17 cellular contexts compared by ENCODE assay signal in genomic region chr20:15379897-15380296, GRCh38.
DNase-seq lines count a peak whose midpoint lies in the region; ATAC-seq lines count a peak whose summit lies in the region.
"Had no signal": no experiment of that assay in that cellular context is flagged by ENCODE, and none has a peak within 500 bp of the region (broad histone marks: within the 10 kb centered on the region; RNA-seq: fewer than 3 reads in every experiment).

No MANE protein-coding gene starts in this region.

- no peak overlapping the region for H2AK5ac ChIP-seq in trophoblast cell (ENCODE audit: low read length)

- H3K4me2 ChIP-seq in trophoblast cell (ENCODE audit: low read length): no peak overlapping the region

- no peaks in the 10 kb centered on the region for H3K79me1 ChIP-seq in trophoblast cell (ENCODE audit: low read length)

- H3K23ac ChIP-seq in trophoblast cell (ENCODE audit: low read length): no peak overlapping the region

- H3K18ac ChIP-seq in trophoblast cell (ENCODE audit: low read length): no peak overlapping the region

- DNase-seq in DMS 273 treated with DMSO at 0.1 percent for 48 hours (lab: John Stamatoyannopoulos, UW) (peak; percentile 35), NCI-H2171 (lab: John Stamatoyannopoulos, UW) (peak; percentile 78), SK-N-DZ (ENCODE audit: low spot score) (peak; percentile 37), trophoblast cell (peak; percentile 12 to 76), activated gamma-delta T cell treated with Interleukin-2 at 50 U/mL for 16 hours (no peak)
- DNase-seq: C1 segment of cervical spinal cord; Calu3; CD4-positive, alpha-beta memory T cell; COR-L47; DMS53; DMS79 treated with DMSO at 0.1 percent for 48 hours; GF-D8; GOT3 had no signal

- no peaks in the 10 kb centered on the region for H3K79me2 ChIP-seq in trophoblast cell (ENCODE audit: control insufficient read depth, insufficient read depth, low read length, poor library complexity)

- H4K91ac ChIP-seq in trophoblast cell (ENCODE audit: low read depth, low read length): no peak overlapping the region

- H3K36me3 ChIP-seq in trophoblast cell (ENCODE audit: control insufficient read depth in 1 of 2, insufficient read depth in 2 of 2, low read length in 2 of 2): no peaks in the 10 kb centered on the region
- H3K36me3 ChIP-seq: HAP-1 had no signal

- no peak overlapping the region for H4K12ac ChIP-seq in trophoblast cell (ENCODE audit: low read depth, low read length)

- no peak overlapping the region for H2BK12ac ChIP-seq in trophoblast cell (ENCODE audit: low read length)

- H3K4me1 ChIP-seq in trophoblast cell (ENCODE audit: control insufficient read depth in 1 of 2, insufficient read depth in 2 of 2, low read length in 2 of 2): no peaks in the 10 kb centered on the region
- H3K4me1 ChIP-seq: HAP-1 had no signal

- no CpG with 5 or more reads among the region's 1 CpG for WGBS in trophoblast cell (ENCODE audit: extremely low coverage, insufficient coverage, insufficient read length)

- no peak overlapping the region for H3K4ac ChIP-seq in trophoblast cell (ENCODE audit: low read depth, low read length)

- H2BK120ac ChIP-seq in trophoblast cell (ENCODE audit: insufficient read depth, low read length, poor library complexity): no peak overlapping the region

- no peak for ATAC-seq in activated CD4-positive, CD25-positive, alpha-beta regulatory T cell treated with anti-CD3 and anti-CD28 coated beads, Interleukin-2, amount 50 U/mL, for 24 hours
- ATAC-seq in HG03175 (IDR thresholded peaks at IDR 0.05; ENCODE audit: unreplicated experiment): no peak
- ATAC-seq in GM18907 (IDR thresholded peaks at IDR 0.05; ENCODE audit: unreplicated experiment): no peak

- H2AFZ ChIP-seq in trophoblast cell (ENCODE audit: insufficient read depth, low read length, poor library complexity): no peak overlapping the region

- no peaks in the 10 kb centered on the region for H3K27me3 ChIP-seq in trophoblast cell (ENCODE audit: insufficient read depth, low read length)

- H3K9me3 ChIP-seq in trophoblast cell (ENCODE audit: insufficient read depth, low read depth, low read length): no peaks in the 10 kb centered on the region
- H3K9me3 ChIP-seq: HAP-1 had no signal

- no peak overlapping the region for H3K4me3 ChIP-seq in trophoblast cell (ENCODE audit: low read depth, low read length)
- H3K4me3 ChIP-seq: HAP-1 had no signal

- H2BK5ac ChIP-seq in trophoblast cell (ENCODE audit: low read depth, low read length, poor library complexity): no peak overlapping the region

- H4K8ac ChIP-seq in trophoblast cell (ENCODE audit: low read depth, low read length): no peak overlapping the region

- no peak overlapping the region for H3K9ac ChIP-seq in trophoblast cell (ENCODE audit: low read length)

- H3K14ac ChIP-seq in trophoblast cell (ENCODE audit: low read length): no peak overlapping the region

- H3K27ac ChIP-seq in trophoblast cell (ENCODE audit: low read depth, low read length): no peak overlapping the region
